Comparison of ENCODE assay signal across 21 cellular contexts in the genomic region with DNA sequence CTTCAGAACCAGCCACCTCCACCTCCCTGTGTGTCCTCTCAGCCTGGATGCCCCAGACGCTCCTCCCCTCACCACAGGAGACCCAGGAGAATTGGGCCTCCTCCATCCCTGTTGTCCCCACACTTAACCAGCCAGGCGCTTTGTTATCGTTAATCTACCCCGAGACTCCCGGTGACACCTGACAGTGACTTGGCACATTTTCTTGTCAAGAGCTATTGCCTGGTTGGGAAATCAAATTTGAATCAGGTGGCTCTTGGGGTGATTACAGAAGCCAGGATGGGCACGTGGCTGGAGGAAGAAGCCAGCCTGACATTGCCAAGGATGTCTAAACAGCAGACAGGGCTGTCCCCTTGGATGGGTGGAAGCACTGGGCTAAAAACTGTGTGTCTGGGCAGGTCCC.
DNase-seq lines count a peak whose midpoint lies in the region; ATAC-seq, FAIRE-seq and TF ChIP-seq lines count a peak whose summit lies in the region.
"Had no signal": no experiment of that assay in that cellular context is flagged by ENCODE, and none has a peak within 500 bp of the region (broad histone marks: within the 10 kb centered on the region; RNA-seq: fewer than 3 reads in every experiment).

No MANE protein-coding gene starts in this region.

- H3F3A ChIP-seq in GM23338 (replicated peaks; ENCODE audit: low read depth): no peaks in the 10 kb centered on the region

- no peaks in the 10 kb centered on the region for H3K36me3 Mint-ChIP-seq in GM23338 (ENCODE audit: low read depth)
- H3K36me3 Mint-ChIP-seq in activated T-helper 2 cell treated with anti-CD3 and anti-CD28 coated beads, Interferon-gamma antibody, Interleukin-2, Interleukin-4, amounts not matched to agents 10 μg/mL and 5 μg/mL and 100 μg/mL, durations not matched to agents 14 hours and 24 hours and 36 hours (ENCODE audit: low read depth): no peaks in the 10 kb centered on the region
- H3K36me3 Mint-ChIP-seq: CD14-positive monocyte; CD4-positive, alpha-beta memory T cell had no signal

- H3K9me3 ChIP-seq in HepG2 (ENCODE audit: low read length) (no peaks in the 10 kb centered on the region), right lobe of liver (no peaks in the 10 kb centered on the region), HAP-1 (no peaks in the 10 kb centered on the region)
- H3K9me3 ChIP-seq: BE2C had no signal

- no peak overlapping the region for H3K4me3 ChIP-seq in HepG2 (replicated peaks in 1 of 3; ENCODE audit: insufficient read depth in 1 of 3, low read depth in 2 of 3, low read length in 3 of 3)
- no peak overlapping the region for H3K4me3 ChIP-seq in right lobe of liver
- no peak overlapping the region for H3K4me3 ChIP-seq in GM23338
- no peak overlapping the region for H3K4me3 ChIP-seq in HAP-1
- H3K4me3 ChIP-seq: GM12878 had no signal

- H3K27ac ChIP-seq in HepG2 (ENCODE audit: extremely low read length, insufficient read depth, low read length) (no peak overlapping the region), right lobe of liver (no peak overlapping the region), GM23338 (ENCODE audit: low read depth) (no peak overlapping the region)
- H3K27ac ChIP-seq: HL-60 had no signal

- in situ Hi-C loops in HepG2 (cut with HindIII; ENCODE audit: extremely low pct_ligation_motif_present, low pct_unique_long_range_greater_than_20kb) (no loop called here), HAP-1 (cut with MboI; ENCODE audit: low sequenced_read_pairs) (no loop called here)

- 43% methylated on average over 6 of the region's 6 CpGs for WGBS in HepG2 (ENCODE audit: low lambda C conversion rate)
- 54% methylated on average over 3 of the region's 6 CpGs for WGBS in right lobe of liver (ENCODE audit: insufficient coverage, low coverage, low lambda C conversion rate, missing lambda C conversion rate)

- H3K27me3 ChIP-seq in HepG2 (ENCODE audit: control insufficient read depth in 1 of 2, insufficient read depth in 2 of 2, low read length in 2 of 2) (peaks cover 0 to 34% of the 10 kb centered on the region in 2 experiments; a peak in 4 of 5 replicates), right lobe of liver (no peaks in the 10 kb centered on the region), GM23338 (ENCODE audit: insufficient read depth) (no peaks in the 10 kb centered on the region), HAP-1 (ENCODE audit: low read depth) (no peaks in the 10 kb centered on the region)
- H3K27me3 ChIP-seq: BE2C had no signal

- H2AFZ ChIP-seq in HepG2 (ENCODE audit: low read length) (no peak overlapping the region), GM23338 (no peak overlapping the region)

- TF ChIP-seq EP300 in HepG2 (IDR thresholded peaks at IDR 0.05; ENCODE audit: low read depth in 2 of 2, low read length in 2 of 2): no peak
- TF ChIP-seq EP300 in HepG2 (CRISPR knock-in tag; IDR thresholded peaks at IDR 0.05; ENCODE audit: borderline replicate concordance): no peak

- H3K27me3 Mint-ChIP-seq in GM23338 (ENCODE audit: insufficient read depth, low read depth, poor library complexity): peaks cover 5% of the 10 kb centered on the region
- H3K27me3 Mint-ChIP-seq in activated T-helper 2 cell treated with anti-CD3 and anti-CD28 coated beads, Interferon-gamma antibody, Interleukin-2, Interleukin-4, amounts not matched to agents 10 μg/mL and 5 μg/mL and 100 μg/mL, durations not matched to agents 14 hours and 24 hours and 36 hours (ENCODE audit: low read depth): no peaks in the 10 kb centered on the region

- H3K4me2 ChIP-seq in HepG2 (ENCODE audit: low read depth, low read length) (no peak overlapping the region), GM23338 (no peak overlapping the region)

- H3K27ac Mint-ChIP-seq in GM23338: peak overlapping the region; percentile 82
- no peak overlapping the region for H3K27ac Mint-ChIP-seq in activated T-helper 2 cell treated with anti-CD3 and anti-CD28 coated beads, Interferon-gamma antibody, Interleukin-2, Interleukin-4, amounts not matched to agents 10 μg/mL and 5 μg/mL and 100 μg/mL, durations not matched to agents 14 hours and 24 hours and 36 hours
- H3K27ac Mint-ChIP-seq: CD14-positive monocyte; CD4-positive, alpha-beta memory T cell had no signal

- DNase-seq in HepG2 (ENCODE audit: low spot score) (no peak), right lobe of liver (no peak), GM23338 (ENCODE audit: low spot score) (no peak), NCI-H510A treated with DMSO at 0.1 percent for 48 hours (lab: John Stamatoyannopoulos, UW) (peak; percentile 56), HAP-1 (ENCODE audit: low spot score in 2 of 2) (no peak), T-helper 1 cell (no peak)
- DNase-seq in activated T-helper 2 cell treated with anti-CD3 and anti-CD28 coated beads, Interferon-gamma antibody, Interleukin-2, Interleukin-4, amounts not matched to agents 10 μg/mL and 5 μg/mL and 100 μg/mL, durations not matched to agents 14 hours and 24 hours and 36 hours (ENCODE audit: low spot score): no peak
- DNase-seq: ACHN; BE2C; Calu3; CD4-positive, alpha-beta memory T cell; DMS79 treated with DMSO at 0.1 percent for 48 hours; GF-D8; HCEC 1CT; IMR-90; KBM-7 had no signal

- no peak overlapping the region for H3K4me3 Mint-ChIP-seq in GM23338
- no peak overlapping the region for H3K4me3 Mint-ChIP-seq in activated T-helper 2 cell treated with anti-CD3 and anti-CD28 coated beads, Interferon-gamma antibody, Interleukin-2, Interleukin-4, amounts not matched to agents 10 μg/mL and 5 μg/mL and 100 μg/mL, durations not matched to agents 14 hours and 24 hours and 36 hours (ENCODE audit: low read depth)
- H3K4me3 Mint-ChIP-seq: CD14-positive monocyte; CD4-positive, alpha-beta memory T cell had no signal

- no peaks in the 10 kb centered on the region for H3K36me3 ChIP-seq in HepG2 (replicated peaks in 1 of 2; ENCODE audit: control insufficient read depth in 1 of 2, insufficient read depth in 2 of 2, low read length in 2 of 2)
- no peaks in the 10 kb centered on the region for H3K36me3 ChIP-seq in right lobe of liver
- H3K36me3 ChIP-seq in GM23338 (ENCODE audit: insufficient read depth): no peaks in the 10 kb centered on the region
- H3K36me3 ChIP-seq in HAP-1 (replicated peaks): no peaks in the 10 kb centered on the region

- H3K4me1 Mint-ChIP-seq in GM23338: no peaks in the 10 kb centered on the region; the same call in 2 of the 3 replicates
- H3K4me1 Mint-ChIP-seq in activated T-helper 2 cell treated with anti-CD3 and anti-CD28 coated beads, Interferon-gamma antibody, Interleukin-2, Interleukin-4, amounts not matched to agents 10 μg/mL and 5 μg/mL and 100 μg/mL, durations not matched to agents 14 hours and 24 hours and 36 hours (ENCODE audit: low read depth): no peaks in the 10 kb centered on the region
- H3K4me1 Mint-ChIP-seq: CD14-positive monocyte; CD4-positive, alpha-beta memory T cell had no signal

- no peak for FAIRE-seq in HepG2 (lab: Jason Lieb, UNC)
- FAIRE-seq: A204.1, GM12878, GM19239 had no signal

- ATAC-seq in HepG2: no peak
- ATAC-seq in right lobe of liver: no peak
- no peak for ATAC-seq in GM23338
- ATAC-seq: GM12878 had no signal

- no peak for TF ChIP-seq POLR2A in HepG2 (IDR thresholded peaks at IDR 0.05; ENCODE audit: insufficient read depth in 1 of 2, low read depth in 2 of 2, low read length in 2 of 2)
- no peak for TF ChIP-seq POLR2A in right lobe of liver (IDR thresholded peaks at IDR 0.05)

- no TSS peak for BruUV-seq in HepG2 (replicated peaks; lab: Mats Ljungman, UMichigan)

- no peaks in the 10 kb centered on the region for H3K9me2 ChIP-seq in GM23338 (ENCODE audit: insufficient read depth)

- H3K79me2 ChIP-seq in HepG2 (ENCODE audit: insufficient read depth, low read length) (no peaks in the 10 kb centered on the region), GM23338 (replicated peaks; ENCODE audit: insufficient read depth) (no peaks in the 10 kb centered on the region)

- H3K9ac ChIP-seq in HepG2 (ENCODE audit: insufficient read depth, low read depth, low read length): no peak overlapping the region

- no peak for TF ChIP-seq RAD21 in HepG2 (CRISPR knock-in tag; IDR thresholded peaks at IDR 0.05)

- H4K20me1 ChIP-seq in HepG2 (ENCODE audit: insufficient read depth, low read length): no peaks in the 10 kb centered on the region
- H4K20me1 ChIP-seq in GM23338 (replicated peaks; ENCODE audit: insufficient read depth): no peaks in the 10 kb centered on the region

- H3K4me1 ChIP-seq in HepG2 (ENCODE audit: insufficient read depth, low read length) (no peaks in the 10 kb centered on the region), right lobe of liver (no peaks in the 10 kb centered on the region), GM23338 (ENCODE audit: insufficient read depth) (no peaks in the 10 kb centered on the region), HAP-1 (no peaks in the 10 kb centered on the region)
- H3K4me1 ChIP-seq: BE2C had no signal

- intact Hi-C loops in HepG2 (cut with micrococcal nuclease; ENCODE audit: unreplicated experiment): no loop called here
- intact Hi-C loops in right lobe of liver (cut with DNase I): no loop called here
- intact Hi-C loops in activated T-helper 2 cell treated with anti-CD3 and anti-CD28 coated beads, Interferon-gamma antibody, Interleukin-2, Interleukin-4, amounts not matched to agents 10 μg/mL and 5 μg/mL and 100 μg/mL, durations not matched to agents 14 hours and 24 hours and 36 hours (cut with micrococcal nuclease): no loop called here

- POLR2A ChIA-PET in HepG2 (lab: Yijun Ruan, JAX): no interaction called here

- CTCF ChIA-PET in HepG2 (lab: Yijun Ruan, JAX; ENCODE audit: low intra/inter-chr PET ratio, low total read pairs): no interaction called here

- H3K9me3 Mint-ChIP-seq in GM23338: no peaks in the 10 kb centered on the region
- H3K9me3 Mint-ChIP-seq in activated T-helper 2 cell treated with anti-CD3 and anti-CD28 coated beads, Interferon-gamma antibody, Interleukin-2, Interleukin-4, amounts not matched to agents 10 μg/mL and 5 μg/mL and 100 μg/mL, durations not matched to agents 14 hours and 24 hours and 36 hours: no peaks in the 10 kb centered on the region
- H3K9me3 Mint-ChIP-seq: CD14-positive monocyte; CD4-positive, alpha-beta memory T cell had no signal

- no peak for TF ChIP-seq CTCF in HepG2 (CRISPR knock-in tag; IDR thresholded peaks at IDR 0.05)
- TF ChIP-seq CTCF in right lobe of liver (IDR thresholded peaks at IDR 0.05): no peak
- no peak for TF ChIP-seq CTCF in GM23338 (conservative IDR thresholded peaks at IDR 0.05; ENCODE audit: low read depth in 2 of 2)

TF ChIP-seq in HepG2, 621 proteins besides CTCF, POLR2A, EP300 and RAD21:
- TF ChIP-seq SP4 (CRISPR knock-in tag; IDR thresholded peaks at IDR 0.05) (no peak), NFE2L2 (IDR thresholded peaks at IDR 0.05; ENCODE audit: low read length) (peak; percentile 58; the same call in 1 of the 2 replicates)

TF ChIP-seq in GM23338, 12 proteins besides CTCF, POLR2A, EP300 and RAD21 (continues in another document):
- TF ChIP-seq ZNF114 (CRISPR knock-in tag; IDR thresholded peaks at IDR 0.05): no peak
- TF ChIP-seq, protein P1, sequence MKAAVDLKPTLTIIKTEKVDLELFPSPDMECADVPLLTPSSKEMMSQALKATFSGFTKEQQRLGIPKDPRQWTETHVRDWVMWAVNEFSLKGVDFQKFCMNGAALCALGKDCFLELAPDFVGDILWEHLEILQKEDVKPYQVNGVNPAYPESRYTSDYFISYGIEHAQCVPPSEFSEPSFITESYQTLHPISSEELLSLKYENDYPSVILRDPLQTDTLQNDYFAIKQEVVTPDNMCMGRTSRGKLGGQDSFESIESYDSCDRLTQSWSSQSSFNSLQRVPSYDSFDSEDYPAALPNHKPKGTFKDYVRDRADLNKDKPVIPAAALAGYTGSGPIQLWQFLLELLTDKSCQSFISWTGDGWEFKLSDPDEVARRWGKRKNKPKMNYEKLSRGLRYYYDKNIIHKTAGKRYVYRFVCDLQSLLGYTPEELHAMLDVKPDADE (IDR thresholded peaks at IDR 0.05): no peak
